In genomic region chr11:129992161-129992944, GRCh38 we compare ENCODE assay signal across 8 cellular contexts. TPM values are rescaled to one million over a fixed set of nuclear protein-coding genes. Genes with fewer than 3 reads are reported as not detected.
DNase-seq lines count a peak whose midpoint lies in the region; ATAC-seq, FAIRE-seq and TF ChIP-seq lines count a peak whose summit lies in the region.

No MANE protein-coding gene starts in this region.

- intact Hi-C loops in activated T-helper 2 cell treated with anti-CD3 and anti-CD28 coated beads, Interferon-gamma antibody, Interleukin-2, Interleukin-4, amounts not matched to agents 10 μg/mL and 5 μg/mL and 100 μg/mL, durations not matched to agents 14 hours and 24 hours and 36 hours (cut with micrococcal nuclease) = no loop called here

- peak overlapping the region in 3 of 11 experiments; percentile 6 to 39 (median 9); a peak in 2 of 22 replicates for H3K27ac ChIP-seq in BLaER1 treated with 17β-estradiol and CSF1 and Interleukin-3, amounts not matched to agents 10 nM and 100 nM
- H3K27ac ChIP-seq in RWPE2 (ENCODE audit: poor library complexity, severe bottlenecking) = no peak overlapping the region
- peak overlapping the region; percentile 33 to 65 for H3K27ac ChIP-seq in liver (ENCODE audit: low read depth in 1 of 2, low read length in 2 of 2)

- peak; percentile 69 for ATAC-seq in GM19023 (IDR thresholded peaks at IDR 0.05; ENCODE audit: unreplicated experiment)
- peak; percentile 62; the same call in 1 of the 3 replicates for ATAC-seq in RWPE2 (ENCODE audit: low read depth)

- peak; percentile 49 for TF ChIP-seq CTCF in RWPE2 (IDR thresholded peaks at IDR 0.05; ENCODE audit: poor library complexity, severe bottlenecking)
- TF ChIP-seq CTCF in brain (conservative IDR thresholded peaks at IDR 0.05) = no peak
- TF ChIP-seq CTCF in liver (IDR thresholded peaks at IDR 0.05; ENCODE audit: low read depth, low read length, missing input control) = peak; percentile 37

- H3K4me1 ChIP-seq in BLaER1 treated with 17β-estradiol and CSF1 and Interleukin-3, amounts not matched to agents 10 nM and 100 nM = peaks cover 5 to 16% (median 14%) of the 10 kb centered on the region in 10 experiments; a peak in 17 of 20 replicates
- peaks cover 2% of the 10 kb centered on the region for H3K4me1 ChIP-seq in RWPE2 (ENCODE audit: insufficient read depth, poor library complexity, severe bottlenecking)
- peaks cover 11 to 33% (median 22%) of the 10 kb centered on the region in 4 donors for H3K4me1 ChIP-seq in liver (ENCODE audit: control insufficient read depth in 4 of 4, insufficient read depth in 4 of 4, low read length in 3 of 4)

- H3K4me3 ChIP-seq in BLaER1 treated with 17β-estradiol and CSF1 and Interleukin-3, amounts not matched to agents 10 nM and 100 nM = no peak overlapping the region
- no peak overlapping the region for H3K4me3 ChIP-seq in Jurkat, Clone E6-1 (ENCODE audit: low read length)
- H3K4me3 ChIP-seq in RWPE2 (ENCODE audit: severe bottlenecking) (no peak overlapping the region), liver (ENCODE audit: low read depth in 1 of 3, low read length in 3 of 3) (no peak overlapping the region)

- peaks cover 20% of the 10 kb centered on the region for H3K4me1 Mint-ChIP-seq in brain
- H3K4me1 Mint-ChIP-seq in activated T-helper 2 cell treated with anti-CD3 and anti-CD28 coated beads, Interferon-gamma antibody, Interleukin-2, Interleukin-4, amounts not matched to agents 10 μg/mL and 5 μg/mL and 100 μg/mL, durations not matched to agents 14 hours and 24 hours and 36 hours (ENCODE audit: low read depth) = peaks cover 6% of the 10 kb centered on the region

- TF ChIP-seq RAD21 in liver (IDR thresholded peaks at IDR 0.05) = peak; percentile 68 to 78

- DNase-seq in Jurkat, Clone E6-1 (ENCODE audit: low read depth, low spot score) = peak; percentile 64
- no peak for DNase-seq in RWPE2 (ENCODE audit: low spot score)
- no peak for DNase-seq in H54 (ENCODE audit: insufficient read length, low spot score)
- DNase-seq in activated T-helper 2 cell treated with anti-CD3 and anti-CD28 coated beads, Interferon-gamma antibody, Interleukin-2, Interleukin-4, amounts not matched to agents 10 μg/mL and 5 μg/mL and 100 μg/mL, durations not matched to agents 14 hours and 24 hours and 36 hours (ENCODE audit: low spot score) = no peak

- H3K27me3 ChIP-seq in BLaER1 treated with 17β-estradiol and CSF1 and Interleukin-3, amounts not matched to agents 10 nM and 100 nM = no peaks in the 10 kb centered on the region
- H3K27me3 ChIP-seq in RWPE2 (ENCODE audit: insufficient read depth, poor library complexity, severe bottlenecking) (no peaks in the 10 kb centered on the region), liver (ENCODE audit: control insufficient read depth in 4 of 4, insufficient read depth in 4 of 4, low read length in 3 of 4) (no peaks in the 10 kb centered on the region)

- H3K4me2 ChIP-seq in BLaER1 treated with 17β-estradiol and CSF1 and Interleukin-3, amounts not matched to agents 10 nM and 100 nM = peak overlapping the region in 6 of 11 experiments; percentile 12 to 52 (median 32); a peak in 9 of 22 replicates

- H3K9ac ChIP-seq in BLaER1 treated with 17β-estradiol and CSF1 and Interleukin-3, amounts not matched to agents 10 nM and 100 nM = peak overlapping the region in 1 of 11 experiments; percentile 43; a peak in 1 of 22 replicates
- no peak overlapping the region for H3K9ac ChIP-seq in liver (ENCODE audit: low read depth in 1 of 2, low read length in 2 of 2)

- peak overlapping the region in 4 of 5 experiments; percentile 32 to 88 (median 48) for H3K27ac Mint-ChIP-seq in brain
- no peak overlapping the region for H3K27ac Mint-ChIP-seq in activated T-helper 2 cell treated with anti-CD3 and anti-CD28 coated beads, Interferon-gamma antibody, Interleukin-2, Interleukin-4, amounts not matched to agents 10 μg/mL and 5 μg/mL and 100 μg/mL, durations not matched to agents 14 hours and 24 hours and 36 hours

- peaks cover 30% of the 10 kb centered on the region for H3K36me3 Mint-ChIP-seq in brain
- peaks cover 19% of the 10 kb centered on the region for H3K36me3 Mint-ChIP-seq in activated T-helper 2 cell treated with anti-CD3 and anti-CD28 coated beads, Interferon-gamma antibody, Interleukin-2, Interleukin-4, amounts not matched to agents 10 μg/mL and 5 μg/mL and 100 μg/mL, durations not matched to agents 14 hours and 24 hours and 36 hours (ENCODE audit: low read depth)

- no peak for FAIRE-seq in H54 (lab: Jason Lieb, UNC)

- H3K9me3 ChIP-seq in BLaER1 treated with 17β-estradiol and CSF1 and Interleukin-3, amounts not matched to agents 10 nM and 100 nM (replicated peaks in 1 of 11) = peaks cover 5 to 35% (median 25%) of the 10 kb centered on the region in 11 experiments; a peak in 20 of 22 replicates
- H3K9me3 ChIP-seq in RWPE2 (ENCODE audit: severe bottlenecking) (no peaks in the 10 kb centered on the region), liver (ENCODE audit: control insufficient read depth in 4 of 4, low read length in 3 of 4) (no peaks in the 10 kb centered on the region)

- no peaks in the 10 kb centered on the region for H3K27me3 Mint-ChIP-seq in brain
- no peaks in the 10 kb centered on the region for H3K27me3 Mint-ChIP-seq in activated T-helper 2 cell treated with anti-CD3 and anti-CD28 coated beads, Interferon-gamma antibody, Interleukin-2, Interleukin-4, amounts not matched to agents 10 μg/mL and 5 μg/mL and 100 μg/mL, durations not matched to agents 14 hours and 24 hours and 36 hours (ENCODE audit: low read depth)

- H4K20me1 ChIP-seq in BLaER1 treated with 17β-estradiol and CSF1 and Interleukin-3, amounts not matched to agents 10 nM and 100 nM = peaks cover 0 to 14% (median 0%) of the 10 kb centered on the region in 11 experiments; a peak in 8 of 22 replicates

- WGBS in liver = 22% methylated on average over 6 of the region's 6 CpGs

- H3K4me3 Mint-ChIP-seq in brain = peak overlapping the region in 1 of 5 experiments; percentile 63
- H3K4me3 Mint-ChIP-seq in activated T-helper 2 cell treated with anti-CD3 and anti-CD28 coated beads, Interferon-gamma antibody, Interleukin-2, Interleukin-4, amounts not matched to agents 10 μg/mL and 5 μg/mL and 100 μg/mL, durations not matched to agents 14 hours and 24 hours and 36 hours (ENCODE audit: low read depth) = no peak overlapping the region

- peaks cover 13 to 45% (median 32%) of the 10 kb centered on the region in 11 experiments for H3K36me3 ChIP-seq in BLaER1 treated with 17β-estradiol and CSF1 and Interleukin-3, amounts not matched to agents 10 nM and 100 nM
- peaks cover 8% of the 10 kb centered on the region; the same call in 1 of the 2 replicates for H3K36me3 ChIP-seq in RWPE2 (ENCODE audit: low read depth)
- no peaks in the 10 kb centered on the region for H3K36me3 ChIP-seq in liver (ENCODE audit: control insufficient read depth in 4 of 4, insufficient read depth in 3 of 4, low read depth in 1 of 4, low read length in 3 of 4)

- TF ChIP-seq POLR2A in H54 (IDR thresholded peaks at IDR 0.05; ENCODE audit: low read depth, low read length) = no peak

- H3K9me3 Mint-ChIP-seq in brain = peaks cover 0 to 24% (median 6%) of the 10 kb centered on the region in 5 experiments
- no peaks in the 10 kb centered on the region for H3K9me3 Mint-ChIP-seq in activated T-helper 2 cell treated with anti-CD3 and anti-CD28 coated beads, Interferon-gamma antibody, Interleukin-2, Interleukin-4, amounts not matched to agents 10 μg/mL and 5 μg/mL and 100 μg/mL, durations not matched to agents 14 hours and 24 hours and 36 hours

TF ChIP-seq in liver, 16 proteins besides CTCF, POLR2A, EP300 and RAD21:
- TF ChIP-seq JUND (IDR thresholded peaks at IDR 0.05) (peak in 1 of 2 donors; percentile 21), NR2F2 (IDR thresholded peaks at IDR 0.05) (no peak), HNF4A (conservative IDR thresholded peaks at IDR 0.05) (peak in 1 of 2 donors; percentile 32), RXRA (IDR thresholded peaks at IDR 0.05) (peak; percentile 26 to 37), EGR1 (IDR thresholded peaks at IDR 0.05; ENCODE audit: low read depth in 2 of 2) (no peak), SP1 (IDR thresholded peaks at IDR 0.05) (peak; percentile 12), HNF4G (IDR thresholded peaks at IDR 0.05) (no peak), FOXA1 (IDR thresholded peaks at IDR 0.05) (no peak)
- TF ChIP-seq, protein P1, sequence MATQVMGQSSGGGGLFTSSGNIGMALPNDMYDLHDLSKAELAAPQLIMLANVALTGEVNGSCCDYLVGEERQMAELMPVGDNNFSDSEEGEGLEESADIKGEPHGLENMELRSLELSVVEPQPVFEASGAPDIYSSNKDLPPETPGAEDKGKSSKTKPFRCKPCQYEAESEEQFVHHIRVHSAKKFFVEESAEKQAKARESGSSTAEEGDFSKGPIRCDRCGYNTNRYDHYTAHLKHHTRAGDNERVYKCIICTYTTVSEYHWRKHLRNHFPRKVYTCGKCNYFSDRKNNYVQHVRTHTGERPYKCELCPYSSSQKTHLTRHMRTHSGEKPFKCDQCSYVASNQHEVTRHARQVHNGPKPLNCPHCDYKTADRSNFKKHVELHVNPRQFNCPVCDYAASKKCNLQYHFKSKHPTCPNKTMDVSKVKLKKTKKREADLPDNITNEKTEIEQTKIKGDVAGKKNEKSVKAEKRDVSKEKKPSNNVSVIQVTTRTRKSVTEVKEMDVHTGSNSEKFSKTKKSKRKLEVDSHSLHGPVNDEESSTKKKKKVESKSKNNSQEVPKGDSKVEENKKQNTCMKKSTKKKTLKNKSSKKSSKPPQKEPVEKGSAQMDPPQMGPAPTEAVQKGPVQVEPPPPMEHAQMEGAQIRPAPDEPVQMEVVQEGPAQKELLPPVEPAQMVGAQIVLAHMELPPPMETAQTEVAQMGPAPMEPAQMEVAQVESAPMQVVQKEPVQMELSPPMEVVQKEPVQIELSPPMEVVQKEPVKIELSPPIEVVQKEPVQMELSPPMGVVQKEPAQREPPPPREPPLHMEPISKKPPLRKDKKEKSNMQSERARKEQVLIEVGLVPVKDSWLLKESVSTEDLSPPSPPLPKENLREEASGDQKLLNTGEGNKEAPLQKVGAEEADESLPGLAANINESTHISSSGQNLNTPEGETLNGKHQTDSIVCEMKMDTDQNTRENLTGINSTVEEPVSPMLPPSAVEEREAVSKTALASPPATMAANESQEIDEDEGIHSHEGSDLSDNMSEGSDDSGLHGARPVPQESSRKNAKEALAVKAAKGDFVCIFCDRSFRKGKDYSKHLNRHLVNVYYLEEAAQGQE (IDR thresholded peaks at IDR 0.05) = no peak
- TF ChIP-seq, protein P2, sequence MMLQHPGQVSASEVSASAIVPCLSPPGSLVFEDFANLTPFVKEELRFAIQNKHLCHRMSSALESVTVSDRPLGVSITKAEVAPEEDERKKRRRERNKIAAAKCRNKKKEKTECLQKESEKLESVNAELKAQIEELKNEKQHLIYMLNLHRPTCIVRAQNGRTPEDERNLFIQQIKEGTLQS (IDR thresholded peaks at IDR 0.05) = peak; percentile 73

RNA-seq across cellular contexts. Expression of gene PRDM10, which starts 10.3 kb away (rescaled TPM):
- polyA plus RNA-seq in Jurkat, Clone E6-1 (2012; ENCODE audit: insufficient read depth, insufficient read length) = 8.2 TPM
- polyA plus RNA-seq in brain (ENCODE audit: insufficient read depth, low read depth, low replicate concordance) = 6.6 TPM
- 1 to 10 TPM; 4.9 to 7.2 TPM for total RNA-seq in liver
- 1 to 10 TPM; 1.4 to 2.9 TPM for polyA plus RNA-seq in liver
- total RNA-seq in activated T-helper 2 cell treated with anti-CD3 and anti-CD28 coated beads, Interferon-gamma antibody, Interleukin-2, Interleukin-4, amounts not matched to agents 10 μg/mL and 5 μg/mL and 100 μg/mL, durations not matched to agents 14 hours and 24 hours and 36 hours = 15.3 and 15.5 TPM in 2 replicates

Comparison
In these comparisons a context has a peak if more than half of its experiments do, and no peak if none do; other contexts are left out.
1. CTCF ChIP-seq: peak in RWPE2 (single experiment) and liver (single experiment); none in brain (0 of 2).